Comparison of ENCODE assay signal across 8 cellular contexts in genomic region chr15:22979699-22980188, GRCh38. TPM values are rescaled to one million over a fixed set of nuclear protein-coding genes. Genes with fewer than 3 reads are reported as not detected.
DNase-seq lines count a peak whose midpoint lies in the region; ATAC-seq and TF ChIP-seq lines count a peak whose summit lies in the region.

No MANE protein-coding gene starts in this region.

- H3K27me3 ChIP-seq in prostate gland (replicated peaks; ENCODE audit: insufficient read depth) = no peaks in the 10 kb centered on the region

- no peak for TF ChIP-seq CTCF in prostate gland (IDR thresholded peaks at IDR 0.05)

- no peaks in the 10 kb centered on the region for H3K36me3 ChIP-seq in prostate gland

- H3K9me3 ChIP-seq in prostate gland = no peaks in the 10 kb centered on the region

- TF ChIP-seq POLR2A in prostate gland (IDR thresholded peaks at IDR 0.05) = no peak

- H3K4me1 ChIP-seq in prostate gland (replicated peaks) = peaks cover 6% of the 10 kb centered on the region

- DNase-seq in AG08396 (ENCODE audit: low spot score) (peak; percentile 55), left cardiac atrium (peak; percentile 47), prostate gland (ENCODE audit: low spot score) (no peak)
- DNase-seq in Jurkat, Clone E6-1 (ENCODE audit: low read depth, low spot score) = no peak
- DNase-seq in effector CD8-positive, alpha-beta T cell (lab: John Stamatoyannopoulos, UW) = no peak

- H3K27ac ChIP-seq in prostate gland = peak overlapping the region; percentile 85 to 86

- ATAC-seq in GM19035 (IDR thresholded peaks at IDR 0.05; ENCODE audit: unreplicated experiment) = peak; percentile 23
- ATAC-seq in left cardiac atrium = peak; percentile 8 to 39
- ATAC-seq in GM18519 (IDR thresholded peaks at IDR 0.05; ENCODE audit: low FRiP score, unreplicated experiment) = no peak

- no peaks in the 10 kb centered on the region for H3K9me3 Mint-ChIP-seq in activated naive CD8-positive, alpha-beta T cell (ENCODE audit: low read depth)

- H3K36me3 Mint-ChIP-seq in activated naive CD8-positive, alpha-beta T cell = peaks cover 1% of the 10 kb centered on the region

- H3K27ac Mint-ChIP-seq in activated naive CD8-positive, alpha-beta T cell = no peak overlapping the region

- 1% methylated on average over 31 of the region's 49 CpGs for WGBS in prostate gland

- peak overlapping the region; percentile 77 for H3K4me3 ChIP-seq in Jurkat, Clone E6-1 (ENCODE audit: low read length)
- H3K4me3 ChIP-seq in prostate gland = peak overlapping the region; percentile 68 to 97

- peaks cover 12% of the 10 kb centered on the region for H3K4me1 Mint-ChIP-seq in activated naive CD8-positive, alpha-beta T cell (ENCODE audit: low read depth)

- intact Hi-C loops in left cardiac atrium (cut with DNase I) = no loop called here
- intact Hi-C loops in prostate gland (cut with DNase I) = loop anchor here (5.0 kb wide), 1 partner anchor 58 kb away; the partner anchor contains the start of gene TUBGCP5

- H3K4me3 Mint-ChIP-seq in activated naive CD8-positive, alpha-beta T cell = peak overlapping the region; percentile 89

- peaks cover 11% of the 10 kb centered on the region for H3K27me3 Mint-ChIP-seq in activated naive CD8-positive, alpha-beta T cell

RNA-seq across cellular contexts. Expression of gene CYFIP1, which starts 0.4 kb away (rescaled TPM):
- polyA plus RNA-seq in Jurkat, Clone E6-1 (2012; ENCODE audit: insufficient read depth, insufficient read length) = 46.5 TPM
- total RNA-seq in left cardiac atrium = 10 to 100 TPM; 44.9 to 49.4 TPM
- 100 to 1,000 TPM in 1 of 2 donors, 10 to 100 TPM in 1; 97.1 to 121 TPM for total RNA-seq in prostate gland

RNA-seq across cellular contexts. Expression of gene TUBGCP5, which starts 59.6 kb away (rescaled TPM):
- polyA plus RNA-seq in Jurkat, Clone E6-1 (2012; ENCODE audit: insufficient read depth, insufficient read length) = 41.1 TPM
- 10 to 100 TPM in 1 of 2 donors, 1 to 10 TPM in 1; 9.2 to 13.8 TPM for total RNA-seq in left cardiac atrium
- total RNA-seq in prostate gland = 10 to 100 TPM; 25.0 to 38.7 TPM

Comparison
In these comparisons a context has a peak if more than half of its experiments do, and no peak if none do; other contexts are left out.
1. DNase-seq: peak in AG08396 (single experiment) and left cardiac atrium (single experiment); none in Jurkat, Clone E6-1 (single experiment), prostate gland (single experiment) and effector CD8-positive, alpha-beta T cell (single experiment).